ENCODE assay signal across 14 cellular contexts in the genomic region with DNA sequence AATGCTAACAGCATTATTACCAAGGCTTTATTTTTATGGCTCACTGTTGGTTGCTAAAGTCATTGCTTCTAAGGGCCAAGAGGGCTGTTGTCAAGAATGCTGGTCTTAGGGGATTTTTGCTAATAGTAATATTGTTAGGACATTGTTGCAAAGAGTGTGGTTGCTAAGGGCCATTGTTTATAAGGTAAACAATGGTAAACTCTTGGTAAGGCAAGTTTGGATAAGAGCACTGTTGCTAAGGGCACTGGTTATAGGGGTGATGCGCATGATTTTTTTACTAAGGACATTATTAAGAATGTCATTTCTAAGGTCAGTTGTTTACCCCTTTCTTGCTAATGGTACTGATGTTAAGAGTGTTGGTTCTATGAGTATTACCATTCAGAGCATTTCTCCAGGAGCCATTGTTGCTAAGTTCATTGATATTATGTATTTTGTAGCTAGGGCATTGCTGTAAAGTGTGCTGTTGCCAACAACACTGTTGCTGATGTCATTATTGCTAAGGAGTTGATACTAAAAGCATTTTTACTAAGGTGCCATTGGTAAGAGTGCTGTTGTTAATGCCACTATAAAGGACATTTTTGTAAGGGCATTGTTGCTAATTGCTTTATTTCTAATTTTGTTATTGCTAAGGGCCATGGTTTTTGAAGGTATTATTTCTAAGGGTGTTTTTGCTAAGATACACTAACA. TPM values are rescaled to one million over a fixed set of nuclear protein-coding genes. Genes with fewer than 3 reads are reported as not detected.
"Had no signal": no experiment of that assay in that cellular context is flagged by ENCODE, and none has a peak within 500 bp of the region (broad histone marks: within the 10 kb centered on the region; RNA-seq: fewer than 3 reads in every experiment).

No MANE protein-coding gene starts in this region.

RNA-seq across cellular contexts. Expression of a gene that starts 55.9 kb away (rescaled TPM):
- total RNA-seq: activated B cell treated with CpG ODN at 0.5 μM for 24 hours; activated CD4-positive, alpha-beta memory T cell treated with anti-CD3 and anti-CD28 coated beads for 36 hours; activated CD4-positive, alpha-beta memory T cell treated with anti-CD3 and anti-CD28 coated beads, Interleukin-2, amount 10 ng/mL, durations not matched to agents 7 days and 5 days; activated CD4-positive, alpha-beta T cell treated with anti-CD3 and anti-CD28 coated beads for 36 hours; activated CD4-positive, alpha-beta T cell treated with anti-CD3 and anti-CD28 coated beads, Interleukin-2, amount 10 ng/mL, durations not matched to agents 24 days and 14 days; activated CD4-positive, alpha-beta T cell treated with anti-CD3 and anti-CD28 coated beads, Interleukin-2, amount 10 ng/mL, durations not matched to agents 7 days and 5 days; activated CD8-positive, alpha-beta memory T cell treated with anti-CD3 and anti-CD28 coated beads for 36 hours; activated CD8-positive, alpha-beta memory T cell treated with anti-CD3 and anti-CD28 coated beads, Interleukin-2, amount 10 ng/mL, durations not matched to agents 7 days and 5 days; activated CD8-positive, alpha-beta T cell treated with anti-CD3 and anti-CD28 coated beads for 36 hours; activated CD8-positive, alpha-beta T cell treated with anti-CD3 and anti-CD28 coated beads, Interleukin-2, amount 10 ng/mL, durations not matched to agents 7 days and 5 days; T-helper 1 cell treated with Interleukin-12 subunit alpha and Interleukin-12 subunit beta and Interleukin-4 antibody, amounts not matched to agents 30 ng/mL and 1 ng/mL, for 36 hours; T-helper 17 cell; T-helper 2 cell treated with Interferon-gamma antibody and Interleukin-4, amounts not matched to agents 100 ng/mL and 5 ng/mL, for 36 hours; WTC11 had no signal
